17 cellular contexts compared by ENCODE assay signal in genomic region chr3:145889730-145890129, GRCh38.
DNase-seq lines count a peak whose midpoint lies in the region; ATAC-seq and TF ChIP-seq lines count a peak whose summit lies in the region.
"Had no signal": no experiment of that assay in that cellular context is flagged by ENCODE, and none has a peak within 500 bp of the region (broad histone marks: within the 10 kb centered on the region; RNA-seq: fewer than 3 reads in every experiment).

No MANE protein-coding gene starts in this region.

- H3K79me2 ChIP-seq in OCI-LY1 (ENCODE audit: insufficient read depth, low read length) (no peaks in the 10 kb centered on the region), mesendoderm (ENCODE audit: control insufficient read depth, insufficient read depth, low read length) (no peaks in the 10 kb centered on the region)

- no peak overlapping the region for H3K56ac ChIP-seq in mesendoderm (ENCODE audit: low read length)

- H3K4me3 ChIP-seq in OCI-LY1 (ENCODE audit: low read depth, low read length, poor library complexity, severe bottlenecking) (no peak overlapping the region), mesendoderm (ENCODE audit: low read length) (no peak overlapping the region), thyroid gland (replicated peaks in 1 of 3) (no peak overlapping the region)
- H3K4me3 ChIP-seq: GM23248 had no signal

- no peak overlapping the region for H2BK120ac ChIP-seq in mesendoderm (ENCODE audit: low read depth, low read length)

- TF ChIP-seq CTCF in OCI-LY1 (IDR thresholded peaks at IDR 0.05; ENCODE audit: low read length) (no peak), thyroid gland (IDR thresholded peaks at IDR 0.05) (no peak)

- no peaks in the 10 kb centered on the region for H4K20me1 ChIP-seq in OCI-LY1 (ENCODE audit: insufficient read depth, low read length)

- H2AFZ ChIP-seq in OCI-LY1 (ENCODE audit: low read length), result peak overlapping the region; percentile 26; the same call in 1 of the 2 replicates
- H2AFZ ChIP-seq: GM23248 had no signal

- H3K36me3 ChIP-seq in OCI-LY1 (ENCODE audit: insufficient read depth, low read length) (no peaks in the 10 kb centered on the region), mesendoderm (ENCODE audit: control insufficient read depth, insufficient read depth, low read length) (no peaks in the 10 kb centered on the region), thyroid gland (no peaks in the 10 kb centered on the region)

- H3K27me3 ChIP-seq in OCI-LY1 (ENCODE audit: insufficient read depth, low read length) (no peaks in the 10 kb centered on the region), mesendoderm (ENCODE audit: insufficient read depth, low read length, poor library complexity) (no peaks in the 10 kb centered on the region), thyroid gland (no peaks in the 10 kb centered on the region)

- H3K27ac Mint-ChIP-seq in stimulated activated naive CD8-positive, alpha-beta T cell treated with anti-CD3 and anti-CD28 coated beads, Interleukin-15, amount 100 ng/mL, for 72 hours, result no peak overlapping the region
- H3K27ac Mint-ChIP-seq: T-helper 1 cell treated with Interleukin-12 subunit alpha and Interleukin-12 subunit beta and Interleukin-4 antibody, amounts not matched to agents 30 μg/mL and 1 μg/mL, for 36 hours had no signal

- H3F3A ChIP-seq in OCI-LY1 (ENCODE audit: insufficient read depth, low read length), result no peaks in the 10 kb centered on the region

- H3K9me2 ChIP-seq in OCI-LY1 (ENCODE audit: low read depth, low read length), result no peaks in the 10 kb centered on the region

- H2BK15ac ChIP-seq in mesendoderm (replicated peaks; ENCODE audit: low read depth), result no peak overlapping the region

- H3K4me3 Mint-ChIP-seq in stimulated activated naive CD8-positive, alpha-beta T cell treated with anti-CD3 and anti-CD28 coated beads, Interleukin-15, amount 100 ng/mL, for 72 hours, result no peak overlapping the region
- H3K4me3 Mint-ChIP-seq: T-helper 1 cell treated with Interleukin-12 subunit alpha and Interleukin-12 subunit beta and Interleukin-4 antibody, amounts not matched to agents 30 μg/mL and 1 μg/mL, for 36 hours had no signal

- no peak overlapping the region for H3K9ac ChIP-seq in OCI-LY1 (ENCODE audit: low read length)
- no peak overlapping the region for H3K9ac ChIP-seq in mesendoderm (ENCODE audit: low read length)
- H3K9ac ChIP-seq: GM23248, KMS-11 had no signal

- no peak overlapping the region for H2AK5ac ChIP-seq in mesendoderm (ENCODE audit: low read length)

- no peak overlapping the region for H3K4ac ChIP-seq in mesendoderm (ENCODE audit: low read depth, low read length)

- no peak overlapping the region for H3K4me2 ChIP-seq in OCI-LY1 (ENCODE audit: low read length)
- H3K4me2 ChIP-seq in mesendoderm (ENCODE audit: low read length), result no peak overlapping the region
- H3K4me2 ChIP-seq: KMS-11 had no signal

- H3K27me3 Mint-ChIP-seq in stimulated activated naive CD8-positive, alpha-beta T cell treated with anti-CD3 and anti-CD28 coated beads, Interleukin-15, amount 100 ng/mL, for 72 hours, result no peaks in the 10 kb centered on the region

- H3K18ac ChIP-seq in mesendoderm (ENCODE audit: low read length), result no peak overlapping the region

- H3K27ac ChIP-seq in OCI-LY1 (ENCODE audit: low read depth, low read length, poor library complexity, severe bottlenecking) (no peak overlapping the region), mesendoderm (ENCODE audit: low read depth, low read length) (peak overlapping the region; percentile 52), thyroid gland (no peak overlapping the region)
- H3K27ac ChIP-seq: GM23248, KMS-11 had no signal

- no peaks in the 10 kb centered on the region for H3K4me1 Mint-ChIP-seq in stimulated activated naive CD8-positive, alpha-beta T cell treated with anti-CD3 and anti-CD28 coated beads, Interleukin-15, amount 100 ng/mL, for 72 hours

- no peak overlapping the region for H4K5ac ChIP-seq in mesendoderm (ENCODE audit: low read length)

- H3K9me3 ChIP-seq in OCI-LY1 (ENCODE audit: low read length) (no peaks in the 10 kb centered on the region; the same call in 1 of the 2 replicates), thyroid gland (no peaks in the 10 kb centered on the region)
- H3K9me3 ChIP-seq: Caco-2 had no signal

- no peaks in the 10 kb centered on the region for H3K9me3 Mint-ChIP-seq in stimulated activated naive CD8-positive, alpha-beta T cell treated with anti-CD3 and anti-CD28 coated beads, Interleukin-15, amount 100 ng/mL, for 72 hours
- H3K9me3 Mint-ChIP-seq: T-helper 1 cell treated with Interleukin-12 subunit alpha and Interleukin-12 subunit beta and Interleukin-4 antibody, amounts not matched to agents 30 μg/mL and 1 μg/mL, for 36 hours had no signal

- H3K23ac ChIP-seq in mesendoderm (ENCODE audit: low read length), result no peak overlapping the region

- ATAC-seq in GM18511 (IDR thresholded peaks at IDR 0.05; ENCODE audit: unreplicated experiment), result peak; percentile 64
- peak; percentile 54 for ATAC-seq in HG02852 (IDR thresholded peaks at IDR 0.05; ENCODE audit: unreplicated experiment)
- ATAC-seq in stimulated activated naive CD8-positive, alpha-beta T cell treated with anti-CD3 and anti-CD28 coated beads, Interleukin-15, amount 100 ng/mL, for 72 hours, result no peak

- no peak for TF ChIP-seq POLR2A in thyroid gland (IDR thresholded peaks at IDR 0.05)

- H2BK5ac ChIP-seq in mesendoderm (ENCODE audit: low read length), result no peak overlapping the region

- H4K8ac ChIP-seq in mesendoderm (ENCODE audit: low read depth, low read length), result no peak overlapping the region

- DNase-seq in mesendoderm (peak; percentile 85), DMS 273 (lab: John Stamatoyannopoulos, UW; ENCODE audit: unreplicated experiment) (no peak), thyroid gland (no peak), NCI-H2107 (lab: John Stamatoyannopoulos, UW) (no peak)
- DNase-seq in stimulated activated naive CD8-positive, alpha-beta T cell treated with anti-CD3 and anti-CD28 coated beads, Interleukin-15, amount 100 ng/mL, for 72 hours, result no peak
- DNase-seq: AML-193, Caco-2, DMS53, GM23248, NCI-H1092, NCI-H510A, SHP77 treated with DMSO at 0.1 percent for 48 hours had no signal

- H3K4me1 ChIP-seq in OCI-LY1 (ENCODE audit: insufficient read depth, low read length, severe bottlenecking) (no peaks in the 10 kb centered on the region), mesendoderm (ENCODE audit: control insufficient read depth, low read depth, low read length) (no peaks in the 10 kb centered on the region), thyroid gland (no peaks in the 10 kb centered on the region)
- H3K4me1 ChIP-seq: Caco-2 had no signal

- no CpG with 5 or more reads among the region's 2 CpGs for WGBS in mesendoderm (ENCODE audit: extremely low coverage, insufficient coverage, low lambda C conversion rate)
- WGBS in thyroid gland, 2 donors, result 58 to 62% methylated on average over 2 of the region's 2 CpGs

- intact Hi-C loops in thyroid gland (cut with DNase I), result no loop called here

- no peaks in the 10 kb centered on the region for H3K79me1 ChIP-seq in mesendoderm (ENCODE audit: low read length)
